In the genomic region with DNA sequence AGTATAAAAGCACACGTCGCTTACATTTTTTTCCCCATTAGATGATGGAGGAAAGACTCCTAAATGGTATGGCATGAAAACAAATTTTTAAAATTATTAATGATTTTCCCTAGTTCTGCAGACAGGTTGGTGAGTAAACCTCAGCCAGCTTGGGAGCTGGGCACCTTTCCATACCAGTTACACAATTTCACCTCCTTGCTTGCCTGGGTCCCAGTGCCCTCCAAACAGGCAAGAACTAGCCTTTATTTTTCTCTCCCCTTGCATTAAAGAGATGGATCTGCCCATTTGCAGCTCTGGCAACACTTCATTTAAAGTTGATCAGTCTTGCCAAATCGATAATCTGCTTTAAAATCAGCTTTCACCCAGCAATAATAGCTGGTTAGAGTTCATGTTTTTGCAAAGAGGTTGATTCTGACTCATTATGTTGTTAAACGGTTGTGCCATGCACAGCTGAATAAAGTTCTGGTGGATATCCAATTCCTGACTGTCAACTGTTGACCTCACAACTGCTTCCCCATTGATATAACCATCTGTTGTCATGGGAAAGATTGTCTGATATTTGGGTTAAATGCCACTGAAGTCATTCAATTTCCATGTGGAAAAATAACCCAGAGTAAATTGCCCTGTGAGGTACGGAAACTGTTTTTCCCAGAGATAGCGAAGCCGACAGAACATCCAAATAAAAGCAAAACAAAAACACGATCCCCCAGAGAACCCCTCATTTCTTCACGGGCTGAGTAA, we compare ENCODE assay signal across 9 cellular contexts. TPM values are rescaled to one million over a fixed set of nuclear protein-coding genes. Genes with fewer than 3 reads are reported as not detected.
DNase-seq lines count a peak whose midpoint lies in the region; ATAC-seq, FAIRE-seq and TF ChIP-seq lines count a peak whose summit lies in the region.
"Had no signal": no experiment of that assay in that cellular context is flagged by ENCODE, and none has a peak within 500 bp of the region (broad histone marks: within the 10 kb centered on the region; RNA-seq: fewer than 3 reads in every experiment).

No MANE protein-coding gene starts in this region.

- TF ChIP-seq EP300 in GM12878 (IDR thresholded peaks at IDR 0.05; ENCODE audit: borderline replicate concordance in 1 of 2, control insufficient read depth in 1 of 2, low read depth in 2 of 2, low read length in 2 of 2), result no peak

- no peaks in the 10 kb centered on the region for H3K79me2 ChIP-seq in GM12878 (ENCODE audit: control insufficient read depth, insufficient read depth, low read length)

- TF ChIP-seq POLR2A in GM12878 (IDR thresholded peaks at IDR 0.05; ENCODE audit: low read depth, low read length), result no peak

- RAD21 ChIA-PET in GM12878 (lab: Charles Lee; ENCODE audit: unreplicated experiment), result no interaction called here

- CTCF ChIA-PET in GM12878 (lab: Yijun Ruan, JAX), result interaction anchor here (1.5 to 3.7 kb wide), 2 partner anchors 9 to 14 kb away, joined by 6 to 17 read pairs; no protein-coding TSS in a partner anchor

- TF ChIP-seq RAD21 in GM12878 (IDR thresholded peaks at IDR 0.05; ENCODE audit: insufficient read depth, low read depth, low read length), result no peak

- in situ Hi-C loops in GM12878 (cut with MboI), result no loop called here

- no TSS peak for BruUV-seq in GM12878 (replicated peaks; lab: Mats Ljungman, UMichigan)

- DNase-seq in EH (ENCODE audit: low read depth), result peak; percentile 85
- DNase-seq in MG63, result peak; percentile 60
- no peak for DNase-seq in GM12878 (ENCODE audit: low read depth, low spot score)
- peak; percentile 61 for DNase-seq in smooth muscle cell of the brain vasculature (ENCODE audit: low read depth, low spot score)
- DNase-seq in D341Med (ENCODE audit: low spot score), result no peak
- DNase-seq in activated CD4-positive, alpha-beta T cell treated with anti-CD3 and anti-CD28 coated beads, Interleukin-2, amount 50 U/mL, for 48 hours, result no peak
- DNase-seq in occipital lobe (lab: John Stamatoyannopoulos, UW), result no peak

- H3K27ac ChIP-seq in GM12878 (ENCODE audit: control insufficient read depth, insufficient read depth) (no peak overlapping the region), iPS-20b (ENCODE audit: low read length) (no peak overlapping the region)

- SMC1A ChIA-PET in GM12878 (lab: Charles Lee; ENCODE audit: uncharacterized antibody, unreplicated experiment), result interaction anchor here (0.6 to 1.5 kb wide), 3 partner anchors 22 to 41 kb away, joined by 3 to 5 read pairs (median 4); a partner anchor contains a TSS

- H3K27me3 ChIP-seq in MG63 (peaks cover 4% of the 10 kb centered on the region; the same call in 1 of the 2 replicates), GM12878 (replicated peaks in 1 of 2; ENCODE audit: control insufficient read depth in 2 of 2, insufficient read depth in 2 of 2, low read length in 1 of 2) (peaks cover 0 to 3% of the 10 kb centered on the region in 2 experiments; a peak in 2 of 4 replicates), iPS-20b (ENCODE audit: insufficient read depth, low read length) (peaks cover 35% of the 10 kb centered on the region)

- H3K4me3 ChIP-seq in MG63 (peak overlapping the region; percentile 34), GM12878 (peak overlapping the region; percentile 65), iPS-20b (ENCODE audit: low read length) (peak overlapping the region; percentile 84)

- WGBS in GM12878 (ENCODE audit: insufficient coverage, insufficient replicate concordance, low lambda C conversion rate, missing lambda C conversion rate), result 46% methylated on average over 9 of the region's 9 CpGs

- POLR2A ChIA-PET in GM12878 (lab: Charles Lee), result interaction anchor here (1.3 kb wide), 1 partner anchor 25 kb away, joined by 7 read pairs; no protein-coding TSS in a partner anchor

- H3K9me3 ChIP-seq in MG63, result no peaks in the 10 kb centered on the region
- H3K9me3 ChIP-seq in GM12878 (replicated peaks; ENCODE audit: control insufficient read depth, insufficient read depth, low read length), result no peaks in the 10 kb centered on the region
- no peaks in the 10 kb centered on the region for H3K9me3 ChIP-seq in iPS-20b (ENCODE audit: insufficient read depth, low read depth, low read length)

- peak overlapping the region; percentile 94 for H3K4me2 ChIP-seq in GM12878 (ENCODE audit: control insufficient read depth, insufficient read depth)

- no peak overlapping the region for H2AFZ ChIP-seq in GM12878 (ENCODE audit: control insufficient read depth, low read depth, low read length)

- no peak for FAIRE-seq in GM12878 (lab: Jason Lieb, UNC)
- FAIRE-seq: TTC549 had no signal

- TF ChIP-seq CTCF in GM12878 (IDR thresholded peaks at IDR 0.05 in 2 of 3, conservative IDR thresholded peaks at IDR 0.05 in 1 of 3; ENCODE audit: control insufficient read depth in 2 of 3, extremely low read depth in 1 of 3, insufficient read depth in 1 of 3, low read depth in 3 of 3, low read length in 3 of 3), result no peak

- no peak for ATAC-seq in GM12878

- H3K9ac ChIP-seq in GM12878 (ENCODE audit: control insufficient read depth, insufficient read depth, low read length) (no peak overlapping the region), iPS-20b (ENCODE audit: low read depth, low read length) (no peak overlapping the region)

- H3K36me3 ChIP-seq in MG63, result no peaks in the 10 kb centered on the region; the same call in 1 of the 2 replicates
- H3K36me3 ChIP-seq in GM12878 (ENCODE audit: control insufficient read depth in 2 of 2, insufficient read depth in 2 of 2, low read length in 1 of 2), result no peaks in the 10 kb centered on the region
- peaks cover 8% of the 10 kb centered on the region for H3K36me3 ChIP-seq in iPS-20b (ENCODE audit: insufficient read depth, low read depth, low read length)

- H3K4me1 ChIP-seq in GM12878 (ENCODE audit: control insufficient read depth, insufficient read depth, low read length), result peaks cover 7% of the 10 kb centered on the region
- peaks cover 8% of the 10 kb centered on the region for H3K4me1 ChIP-seq in iPS-20b (ENCODE audit: insufficient read depth, low read length)

- no peaks in the 10 kb centered on the region for H4K20me1 ChIP-seq in GM12878 (ENCODE audit: control insufficient read depth, insufficient read depth)

- intact Hi-C loops in GM12878 (cut with micrococcal nuclease; ENCODE audit: unreplicated experiment), result no loop called here

RNA-seq across cellular contexts. Expression of a gene that starts 1.3 kb away (rescaled TPM):
- total RNA-seq in MG63 (2014; rRNA removed; shearing (Covaris generic); ENCODE audit: low replicate concordance), result 5.2 and 21.1 TPM in 2 replicates
- 0.56 and 1.4 TPM in 2 replicates for total RNA-seq in GM12878 (2013; cell fraction: nucleolus; rRNA removed)
- 9.3 and 10.1 TPM in 2 replicates for total RNA-seq in GM12878 (2014; rRNA removed)
- 4.6 and 5.6 TPM in 2 replicates for total RNA-seq in GM12878 (2014; rRNA removed; fragmentation: Illumina TruSeq; extraction: Trizol)
- 5.8 and 6.4 TPM in 2 replicates for total RNA-seq in GM12878 (2021)
- 5.2 TPM for polyA plus RNA-seq in GM12878 (2011; ENCODE audit: low read depth)
- polyA plus RNA-seq in GM12878 (2011; rRNA removed), result 6.6 and 7.1 TPM in 2 replicates
- polyA plus RNA-seq in GM12878 (2011; cell fraction: cytosol; rRNA removed), result 3.8 and 7.5 TPM in 2 replicates
- polyA plus RNA-seq in GM12878 (2011; cell fraction: nucleus; rRNA removed), result 2.9 and 4.0 TPM in 2 replicates
- polyA plus RNA-seq in GM12878 (2012), result 4.8 and 6.4 TPM in 2 replicates
- 5.9 TPM in 2 replicates for polyA plus RNA-seq in GM12878 (2014; fragmentation: Illumina TruSeq; extraction: Trizol)
- 1 to 10 TPM; 3.3 to 3.4 TPM for polyA plus RNA-seq in GM12878 (2014; fragmentation: Nextera tagmentation; extraction: Ambion mirVana)
- 7.0 and 8.1 TPM in 2 replicates for polyA plus RNA-seq in GM12878 (2014; rRNA removed)
- 10 to 100 TPM in 1 of 2 experiments, 1 to 10 TPM in 1; 9.4 to 12.3 TPM for polyA plus RNA-seq in GM12878 (2016; fragmentation: Nextera tagmentation; extraction: Ambion mirVana)
- polyA minus RNA-seq in GM12878 (2011; rRNA and poly(A)+ RNA removed), result 3.5 and 4.0 TPM in 2 replicates
- polyA minus RNA-seq in GM12878 (2011; cell fraction: cytosol; rRNA and poly(A)+ RNA removed), result 1.6 and 4.3 TPM in 2 replicates
- polyA minus RNA-seq in GM12878 (2011; cell fraction: nucleus; rRNA and poly(A)+ RNA removed), result 1.2 and 1.4 TPM in 2 replicates
- total RNA-seq in occipital lobe, result 34.9 TPM

RNA-seq across cellular contexts. Expression of a gene that starts 40.5 kb away (rescaled TPM):
- 187 and 211 TPM in 2 replicates for total RNA-seq in MG63 (2014; rRNA removed; shearing (Covaris generic); ENCODE audit: low replicate concordance)
- 26.9 and 31.7 TPM in 2 replicates for total RNA-seq in GM12878 (2013; cell fraction: nucleolus; rRNA removed)
- total RNA-seq in GM12878 (2014; rRNA removed) (202 and 211 TPM in 2 replicates), GM12878 (2014; rRNA removed; fragmentation: Illumina TruSeq; extraction: Trizol) (244 and 260 TPM in 2 replicates), GM12878 (2021) (242 and 254 TPM in 2 replicates), occipital lobe (34.2 TPM)
- polyA plus RNA-seq in GM12878 (2011; ENCODE audit: low read depth), result 88.2 TPM
- polyA plus RNA-seq in GM12878 (2011; rRNA removed) (201 and 232 TPM in 2 replicates), GM12878 (2014; fragmentation: Illumina TruSeq; extraction: Trizol) (307 and 332 TPM in 2 replicates), GM12878 (2014; fragmentation: Nextera tagmentation; extraction: Ambion mirVana) (100 to 1,000 TPM; 647 to 731 TPM), GM12878 (2014; rRNA removed) (211 and 212 TPM in 2 replicates), GM12878 (2016; fragmentation: Nextera tagmentation; extraction: Ambion mirVana) (100 to 1,000 TPM; 567 to 584 TPM)
- 251 and 257 TPM in 2 replicates for polyA plus RNA-seq in GM12878 (2011; cell fraction: cytosol; rRNA removed)
- 136 and 222 TPM in 2 replicates for polyA plus RNA-seq in GM12878 (2011; cell fraction: nucleus; rRNA removed)
- 103 and 109 TPM in 2 replicates for polyA plus RNA-seq in GM12878 (2012)
- 333 and 392 TPM in 2 replicates for polyA minus RNA-seq in GM12878 (2011; rRNA and poly(A)+ RNA removed)
- 116 and 120 TPM in 2 replicates for polyA minus RNA-seq in GM12878 (2011; cell fraction: cytosol; rRNA and poly(A)+ RNA removed)
- 62.3 and 107 TPM in 2 replicates for polyA minus RNA-seq in GM12878 (2011; cell fraction: nucleus; rRNA and poly(A)+ RNA removed)

Comparison
In these comparisons a context has a peak if more than half of its experiments do, and no peak if none do; other contexts are left out.
1. DNase-seq: peak in EH (single experiment), MG63 (single experiment) and smooth muscle cell of the brain vasculature (single experiment); none in GM12878 (single experiment), D341Med (single experiment), activated CD4-positive, alpha-beta T cell treated with anti-CD3 and anti-CD28 coated beads, Interleukin-2, amount 50 U/mL, for 48 hours (0 of 2) and occipital lobe (single experiment).
2. H3K4me3 ChIP-seq: peak in every context shown above with its lines; median percentile 84 in iPS-20b; 65 in GM12878; 34 in MG63.